Comparison of ENCODE assay signal across 8 cellular contexts in the genomic region with DNA sequence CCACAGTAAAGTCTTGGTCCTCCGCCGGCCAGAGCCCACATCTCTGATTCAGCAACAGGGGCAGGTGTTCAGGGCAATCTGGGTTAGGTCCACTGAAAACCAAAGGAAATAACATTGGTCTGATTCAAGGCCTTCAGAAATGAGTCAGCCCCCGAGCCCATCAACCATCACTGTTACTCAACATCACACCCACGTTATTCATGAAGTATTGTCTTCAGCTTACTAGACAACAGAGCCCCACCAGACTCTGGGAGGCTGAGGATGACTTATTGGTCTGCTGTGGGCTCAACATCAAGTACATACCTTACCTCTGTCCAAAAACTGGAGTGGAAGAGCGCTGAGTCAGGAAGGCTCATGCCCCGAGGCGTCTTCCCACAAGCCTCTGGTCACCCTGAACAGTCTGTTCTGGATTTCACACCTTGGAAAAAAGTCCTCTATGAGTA.
DNase-seq lines count a peak whose midpoint lies in the region; ATAC-seq and TF ChIP-seq lines count a peak whose summit lies in the region.

No MANE protein-coding gene starts in this region.

- H3K36me3 Mint-ChIP-seq in activated CD4-positive, alpha-beta T cell treated with anti-CD3 and anti-CD28 coated beads, Interleukin-2, amount 10 ng/mL, durations not matched to agents 24 days and 14 days (ENCODE audit: low read depth): no peaks in the 10 kb centered on the region
- no peaks in the 10 kb centered on the region for H3K36me3 Mint-ChIP-seq in dendritic cell treated with granulocyte-macrophage colony-stimulating factor and Interleukin-4, amounts not matched to agents 40 ng/mL and 50 ng/mL, for 4 days (ENCODE audit: low read depth)

- H3K36me3 ChIP-seq in HCT116 (ENCODE audit: control insufficient read depth in 1 of 2, insufficient read depth in 2 of 2, low read length in 2 of 2): no peaks in the 10 kb centered on the region

- POLR2A ChIA-PET in HCT116 (lab: Charles Lee): interaction anchor here (1.0 kb wide), 1 partner anchor 98 kb away, joined by 3 read pairs; the partner anchor contains the start of gene ZFP36L1

- H3K9ac ChIP-seq in HCT116 (ENCODE audit: low read length): 0 out of 2 replicates have a peak overlapping the region, but pooled peaks have one; percentile 12

- H3K27ac ChIP-seq in HCT116 (ENCODE audit: low read depth, low read length): peak overlapping the region; percentile 61

- peaks cover 9% of the 10 kb centered on the region for H3K9me3 Mint-ChIP-seq in activated CD4-positive, alpha-beta T cell treated with anti-CD3 and anti-CD28 coated beads, Interleukin-2, amount 10 ng/mL, durations not matched to agents 24 days and 14 days
- no peaks in the 10 kb centered on the region for H3K9me3 Mint-ChIP-seq in dendritic cell treated with granulocyte-macrophage colony-stimulating factor and Interleukin-4, amounts not matched to agents 40 ng/mL and 50 ng/mL, for 4 days

- no peak for TF ChIP-seq CTCF in HCT116 (IDR thresholded peaks at IDR 0.05 in 2 of 3, conservative IDR thresholded peaks at IDR 0.05 in 1 of 3; ENCODE audit: borderline replicate concordance in 1 of 3, insufficient read depth in 1 of 3, low read depth in 2 of 3, low read length in 2 of 3)
- TF ChIP-seq CTCF in NB4 (IDR thresholded peaks at IDR 0.05; ENCODE audit: low read depth, low read length): no peak

- H3K9me3 ChIP-seq in HCT116 (ENCODE audit: control insufficient read depth in 1 of 2, insufficient read depth in 1 of 2, low read depth in 1 of 2, low read length in 2 of 2): no peaks in the 10 kb centered on the region

- H3K4me3 Mint-ChIP-seq in activated CD4-positive, alpha-beta T cell treated with anti-CD3 and anti-CD28 coated beads, Interleukin-2, amount 10 ng/mL, durations not matched to agents 24 days and 14 days: peak overlapping the region; percentile 18
- no peak overlapping the region for H3K4me3 Mint-ChIP-seq in dendritic cell treated with granulocyte-macrophage colony-stimulating factor and Interleukin-4, amounts not matched to agents 40 ng/mL and 50 ng/mL, for 4 days

- CTCF ChIA-PET in HCT116 (lab: Charles Lee): no interaction called here

- H3K9me2 ChIP-seq in HCT116 (ENCODE audit: insufficient read depth): no peaks in the 10 kb centered on the region

- intact Hi-C loops in activated CD4-positive, alpha-beta T cell treated with anti-CD3 and anti-CD28 coated beads, Interleukin-2, amount 10 ng/mL, durations not matched to agents 24 days and 14 days (cut with micrococcal nuclease): loop anchor here (1.0 to 2.0 kb wide), 2 partner anchors 10 to 31 kb away; no protein-coding TSS in a partner anchor
- intact Hi-C loops in HCT116 (cut with micrococcal nuclease): loop anchor here (5.0 kb wide), 1 partner anchor 148 kb away; no protein-coding TSS in a partner anchor
- intact Hi-C loops in dendritic cell treated with granulocyte-macrophage colony-stimulating factor and Interleukin-4, amounts not matched to agents 40 ng/mL and 50 ng/mL, for 4 days (cut with micrococcal nuclease): no loop called here

- H3K4me1 ChIP-seq in HCT116 (ENCODE audit: control insufficient read depth in 1 of 2, insufficient read depth in 2 of 2, low read length in 2 of 2): peaks cover 21 to 36% of the 10 kb centered on the region in 2 experiments

- no peaks in the 10 kb centered on the region for H3K27me3 ChIP-seq in HCT116 (ENCODE audit: insufficient read depth, low read length)

- peak; percentile 29 for TF ChIP-seq RAD21 in HCT116 (IDR thresholded peaks at IDR 0.05; ENCODE audit: low read depth)

- DNase-seq in activated CD4-positive, alpha-beta T cell treated with anti-CD3 and anti-CD28 coated beads, Interleukin-2, amount 10 ng/mL, durations not matched to agents 24 days and 14 days: no peak
- DNase-seq in activated CD4-positive, alpha-beta T cell treated with anti-CD3 and anti-CD28 coated beads, Interleukin-2, amount 50 U/mL, for 4 hours: no peak
- DNase-seq in HCT116 (ENCODE audit: low read depth, low spot score) (peak; percentile 91), NB4 (ENCODE audit: low read depth) (peak; percentile 89), renal cortical epithelial cell (ENCODE audit: low read depth) (peak; percentile 100), NCI-H2081 (lab: John Stamatoyannopoulos, UW) (no peak), midbrain (lab: John Stamatoyannopoulos, UW) (no peak)

- TF ChIP-seq POLR2A in HCT116 (IDR thresholded peaks at IDR 0.05; ENCODE audit: borderline replicate concordance, extremely low read depth, insufficient read depth, insufficient read length): no peak
- no peak for TF ChIP-seq POLR2A in NB4 (IDR thresholded peaks at IDR 0.05; ENCODE audit: extremely low read depth, insufficient read length)

- H3K79me2 ChIP-seq in HCT116 (ENCODE audit: insufficient read depth, low read length): no peaks in the 10 kb centered on the region

- H3K4me2 ChIP-seq in HCT116 (ENCODE audit: low read length): peak overlapping the region; percentile 49

- H3K4me3 ChIP-seq in HCT116 (replicated peaks in 1 of 2; ENCODE audit: low read depth in 1 of 2, low read length in 2 of 2): no peak overlapping the region
- no peak overlapping the region for H3K4me3 ChIP-seq in NB4 (ENCODE audit: low read depth, low read length)

- H3K27me3 Mint-ChIP-seq in activated CD4-positive, alpha-beta T cell treated with anti-CD3 and anti-CD28 coated beads, Interleukin-2, amount 10 ng/mL, durations not matched to agents 24 days and 14 days: peaks cover 7% of the 10 kb centered on the region
- peaks cover 10% of the 10 kb centered on the region for H3K27me3 Mint-ChIP-seq in dendritic cell treated with granulocyte-macrophage colony-stimulating factor and Interleukin-4, amounts not matched to agents 40 ng/mL and 50 ng/mL, for 4 days

- ATAC-seq in HCT116: peak; percentile 83

- H3K4me1 Mint-ChIP-seq in activated CD4-positive, alpha-beta T cell treated with anti-CD3 and anti-CD28 coated beads, Interleukin-2, amount 10 ng/mL, durations not matched to agents 24 days and 14 days: peaks cover 20% of the 10 kb centered on the region
- H3K4me1 Mint-ChIP-seq in dendritic cell treated with granulocyte-macrophage colony-stimulating factor and Interleukin-4, amounts not matched to agents 40 ng/mL and 50 ng/mL, for 4 days (ENCODE audit: low read depth): peaks cover 58% of the 10 kb centered on the region

- no TSS peak for BruUV-seq in HCT116 (replicated peaks; lab: Mats Ljungman, UMichigan)

- RAD21 ChIA-PET in HCT116 (lab: Charles Lee; ENCODE audit: low non-redundant PET in 1 of 2, low total read pairs in 2 of 2, uncharacterized antibody in 2 of 2, unreplicated experiment in 2 of 2): no interaction called here

- no peaks in the 10 kb centered on the region for H4K20me1 ChIP-seq in HCT116 (ENCODE audit: insufficient read depth)

- H3K27ac Mint-ChIP-seq in activated CD4-positive, alpha-beta T cell treated with anti-CD3 and anti-CD28 coated beads, Interleukin-2, amount 10 ng/mL, durations not matched to agents 24 days and 14 days: peak overlapping the region; percentile 72
- peak overlapping the region; percentile 72 for H3K27ac Mint-ChIP-seq in dendritic cell treated with granulocyte-macrophage colony-stimulating factor and Interleukin-4, amounts not matched to agents 40 ng/mL and 50 ng/mL, for 4 days

- H2AFZ ChIP-seq in HCT116 (ENCODE audit: low read depth, low read length, poor library complexity, severe bottlenecking): peak overlapping the region; percentile 37

TF ChIP-seq in HCT116, 20 proteins besides CTCF, POLR2A, EP300 and RAD21:
- TF ChIP-seq SIN3A (IDR thresholded peaks at IDR 0.05; ENCODE audit: low read depth) (peak; percentile 74), CEBPB (IDR thresholded peaks at IDR 0.05; ENCODE audit: low read depth) (peak; percentile 93), FOSL1 (IDR thresholded peaks at IDR 0.05; ENCODE audit: low read depth) (peak; percentile 94), JUND (IDR thresholded peaks at IDR 0.05) (peak; percentile 95), SP1 (IDR thresholded peaks at IDR 0.05; ENCODE audit: low read depth) (peak; percentile 87), EZH2 (IDR thresholded peaks at IDR 0.05) (no peak), POLR2AphosphoS5 (IDR thresholded peaks at IDR 0.05; ENCODE audit: low read depth, low read length) (peak; percentile 54), EGR1 (IDR thresholded peaks at IDR 0.05; ENCODE audit: low read depth) (peak; percentile 94), CBX3 (IDR thresholded peaks at IDR 0.05; ENCODE audit: low read depth) (peak; percentile 43; the same call in 1 of the 2 replicates), ELF1 (IDR thresholded peaks at IDR 0.05; ENCODE audit: borderline replicate concordance, low read depth) (no peak), TCF7L2 (IDR thresholded peaks at IDR 0.05; ENCODE audit: borderline replicate concordance, extremely low read depth, insufficient read depth, insufficient read length) (peak; percentile 39), YY1 (IDR thresholded peaks at IDR 0.05; ENCODE audit: extremely low read depth, insufficient replicate concordance, low read depth, low read length) (no peak)
- TF ChIP-seq, protein P1, sequence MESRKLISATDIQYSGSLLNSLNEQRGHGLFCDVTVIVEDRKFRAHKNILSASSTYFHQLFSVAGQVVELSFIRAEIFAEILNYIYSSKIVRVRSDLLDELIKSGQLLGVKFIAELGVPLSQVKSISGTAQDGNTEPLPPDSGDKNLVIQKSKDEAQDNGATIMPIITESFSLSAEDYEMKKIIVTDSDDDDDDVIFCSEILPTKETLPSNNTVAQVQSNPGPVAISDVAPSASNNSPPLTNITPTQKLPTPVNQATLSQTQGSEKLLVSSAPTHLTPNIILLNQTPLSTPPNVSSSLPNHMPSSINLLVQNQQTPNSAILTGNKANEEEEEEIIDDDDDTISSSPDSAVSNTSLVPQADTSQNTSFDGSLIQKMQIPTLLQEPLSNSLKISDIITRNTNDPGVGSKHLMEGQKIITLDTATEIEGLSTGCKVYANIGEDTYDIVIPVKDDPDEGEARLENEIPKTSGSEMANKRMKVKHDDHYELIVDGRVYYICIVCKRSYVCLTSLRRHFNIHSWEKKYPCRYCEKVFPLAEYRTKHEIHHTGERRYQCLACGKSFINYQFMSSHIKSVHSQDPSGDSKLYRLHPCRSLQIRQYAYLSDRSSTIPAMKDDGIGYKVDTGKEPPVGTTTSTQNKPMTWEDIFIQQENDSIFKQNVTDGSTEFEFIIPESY (IDR thresholded peaks at IDR 0.05; ENCODE audit: extremely low read depth, insufficient replicate concordance, low read length): no peak
- TF ChIP-seq, protein P2, sequence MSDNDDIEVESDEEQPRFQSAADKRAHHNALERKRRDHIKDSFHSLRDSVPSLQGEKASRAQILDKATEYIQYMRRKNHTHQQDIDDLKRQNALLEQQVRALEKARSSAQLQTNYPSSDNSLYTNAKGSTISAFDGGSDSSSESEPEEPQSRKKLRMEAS (IDR thresholded peaks at IDR 0.05): peak; percentile 87

Comparison
In these comparisons a context has a peak if more than half of its experiments do, and no peak if none do; other contexts are left out.
1. DNase-seq: peak in HCT116 (single experiment), NB4 (single experiment) and renal cortical epithelial cell (single experiment); none in activated CD4-positive, alpha-beta T cell treated with anti-CD3 and anti-CD28 coated beads, Interleukin-2, amount 10 ng/mL, durations not matched to agents 24 days and 14 days (single experiment), activated CD4-positive, alpha-beta T cell treated with anti-CD3 and anti-CD28 coated beads, Interleukin-2, amount 50 U/mL, for 4 hours (0 of 2), NCI-H2081 (0 of 2) and midbrain (single experiment).